26 cellular contexts compared by ENCODE assay signal in genomic region chr9:93920401-93920800, GRCh38. TPM values are rescaled to one million over a fixed set of nuclear protein-coding genes. Genes with fewer than 3 reads are reported as not detected.
"Had no signal": no experiment of that assay in that cellular context is flagged by ENCODE, and none has a peak within 500 bp of the region (broad histone marks: within the 10 kb centered on the region; RNA-seq: fewer than 3 reads in every experiment).

No MANE protein-coding gene starts in this region.

- H3K27ac Mint-ChIP-seq: dendritic cell treated with granulocyte-macrophage colony-stimulating factor and Interleukin-4, amounts not matched to agents 40 ng/mL and 50 ng/mL, for 4 days; effector memory CD8-positive, alpha-beta T cell; endodermal cell; immature natural killer cell; mesothelial cell of epicardium had no signal

- H3K27ac ChIP-seq: colonic mucosa, esophagus muscularis mucosa, foreskin keratinocyte, gastroesophageal sphincter, heart left ventricle, hepatocyte, left lung, lower lobe of right lung had no signal

- H3K4me1 ChIP-seq: colonic mucosa, esophagus muscularis mucosa, foreskin keratinocyte, gastroesophageal sphincter, heart left ventricle, left lung, lower lobe of right lung had no signal

- H3K9me3 Mint-ChIP-seq: dendritic cell treated with granulocyte-macrophage colony-stimulating factor and Interleukin-4, amounts not matched to agents 40 ng/mL and 50 ng/mL, for 4 days; effector memory CD8-positive, alpha-beta T cell; endodermal cell; immature natural killer cell; mesothelial cell of epicardium had no signal

- H3K4me3 Mint-ChIP-seq: dendritic cell treated with granulocyte-macrophage colony-stimulating factor and Interleukin-4, amounts not matched to agents 40 ng/mL and 50 ng/mL, for 4 days; effector memory CD8-positive, alpha-beta T cell; endodermal cell; immature natural killer cell; mesothelial cell of epicardium had no signal

- DNase-seq: cerebellar nuclear complex; colonic mucosa; cortex of kidney; effector CD8-positive, alpha-beta T cell; effector memory CD8-positive, alpha-beta T cell; endodermal cell; foreskin keratinocyte; heart left ventricle; hypothalamus; immature natural killer cell; islet precursor cell; kidney; kidney glomerular epithelial cell; left colon; left lung; left ventricle myocardium superior; lower lobe of right lung; mesenchymal stem cell; mucosa of descending colon had no signal

- H3K9me3 ChIP-seq: colonic mucosa, esophagus muscularis mucosa, gastroesophageal sphincter, heart left ventricle, left lung, lower lobe of right lung, mucosa of descending colon had no signal

- H3K4me3 ChIP-seq: colonic mucosa, esophagus muscularis mucosa, gastroesophageal sphincter, heart left ventricle, hepatocyte, left lung, lower lobe of right lung, mucosa of descending colon had no signal

- H3K36me3 ChIP-seq: colonic mucosa, esophagus muscularis mucosa, gastroesophageal sphincter, heart left ventricle, left lung, lower lobe of right lung had no signal

- H3K4me1 Mint-ChIP-seq: endodermal cell, immature natural killer cell, mesothelial cell of epicardium had no signal

- H3K4me2 ChIP-seq: hepatocyte had no signal

- H3K36me3 Mint-ChIP-seq: immature natural killer cell, mesothelial cell of epicardium had no signal

- H3K27me3 ChIP-seq: colonic mucosa, foreskin keratinocyte, hepatocyte had no signal

- H2AFZ ChIP-seq: hepatocyte had no signal

RNA-seq across cellular contexts. Expression of gene BARX1, which starts 34.8 kb away (rescaled TPM):
- polyA plus RNA-seq: endothelial cell of umbilical vein, fibroblast of lung, foreskin keratinocyte, heart left ventricle, immature natural killer cell had no signal
